ENCODE assay signal across 12 cellular contexts in genomic region chr9:133370680-133371079, GRCh38. TPM values are rescaled to one million over a fixed set of nuclear protein-coding genes. Genes with fewer than 3 reads are reported as not detected.
DNase-seq lines count a peak whose midpoint lies in the region; ATAC-seq and TF ChIP-seq lines count a peak whose summit lies in the region.
"Had no signal": no experiment of that assay in that cellular context is flagged by ENCODE, and none has a peak within 500 bp of the region (broad histone marks: within the 10 kb centered on the region; RNA-seq: fewer than 3 reads in every experiment).

No MANE protein-coding gene starts in this region.

- peaks cover 4 to 5% of the 10 kb centered on the region in 2 donors for H3K36me3 ChIP-seq in body of pancreas (replicated peaks in 1 of 2; ENCODE audit: insufficient read depth in 1 of 2, low read depth in 2 of 2)

- H3K27ac ChIP-seq in body of pancreas: peak overlapping the region in 2 of 4 donors; percentile 66 to 73

- no peaks in the 10 kb centered on the region for H3K27me3 Mint-ChIP-seq in CD14-positive monocyte (ENCODE audit: low read depth in 3 of 3)
- H3K27me3 Mint-ChIP-seq in natural killer cell treated with Interleukin-12 subunit alpha and Interleukin-12 subunit beta and Interleukin-15 and Interleukin-18, amount 100 ng/mL, for 72 hours: no peaks in the 10 kb centered on the region

- peak in 1 of 3 donors; percentile 38 for TF ChIP-seq POLR2A in body of pancreas (IDR thresholded peaks at IDR 0.05)

- H3K4me1 ChIP-seq in body of pancreas: peaks cover 82% of the 10 kb centered on the region

- H3K4me3 ChIP-seq in body of pancreas: no peak overlapping the region

- H3K36me3 Mint-ChIP-seq in CD14-positive monocyte: peaks cover 50 to 70% of the 10 kb centered on the region in 2 donors
- peaks cover 36% of the 10 kb centered on the region for H3K36me3 Mint-ChIP-seq in natural killer cell treated with Interleukin-12 subunit alpha and Interleukin-12 subunit beta and Interleukin-15 and Interleukin-18, amount 100 ng/mL, for 72 hours

- intact Hi-C loops in CD14-positive monocyte (cut with micrococcal nuclease): loop anchor here in 1 of 2 donors (10.0 kb wide), 1 partner anchor 336 kb away; the partner anchor contains the start of gene GTF3C5
- intact Hi-C loops in body of pancreas (cut with DNase I): loop anchor here (5.0 kb wide), 1 partner anchor 52 kb away; the partner anchor contains the start of gene ADAMTS13

- no peaks in the 10 kb centered on the region for H3K9me3 Mint-ChIP-seq in CD14-positive monocyte
- no peaks in the 10 kb centered on the region for H3K9me3 Mint-ChIP-seq in natural killer cell treated with Interleukin-12 subunit alpha and Interleukin-12 subunit beta and Interleukin-15 and Interleukin-18, amount 100 ng/mL, for 72 hours

- peak overlapping the region in 4 of 7 donors; percentile 18 to 89 (median 46) for H3K27ac Mint-ChIP-seq in CD14-positive monocyte
- H3K27ac Mint-ChIP-seq in natural killer cell treated with Interleukin-12 subunit alpha and Interleukin-12 subunit beta and Interleukin-15 and Interleukin-18, amount 100 ng/mL, for 72 hours: peak overlapping the region; percentile 96 to 99

- H3K4me1 Mint-ChIP-seq in CD14-positive monocyte: peaks cover 54% of the 10 kb centered on the region
- peaks cover 59 to 62% of the 10 kb centered on the region in 2 donors for H3K4me1 Mint-ChIP-seq in natural killer cell treated with Interleukin-12 subunit alpha and Interleukin-12 subunit beta and Interleukin-15 and Interleukin-18, amount 100 ng/mL, for 72 hours (ENCODE audit: low read depth in 2 of 2)

- no peak overlapping the region for H3K4me3 Mint-ChIP-seq in CD14-positive monocyte
- peak overlapping the region; percentile 89 for H3K4me3 Mint-ChIP-seq in natural killer cell treated with Interleukin-12 subunit alpha and Interleukin-12 subunit beta and Interleukin-15 and Interleukin-18, amount 100 ng/mL, for 72 hours

- ATAC-seq in body of pancreas: no peak
- peak in 1 of 2 donors; percentile 59 for ATAC-seq in natural killer cell treated with Interleukin-12 subunit alpha and Interleukin-12 subunit beta and Interleukin-15 and Interleukin-18, amount 100 ng/mL, for 72 hours
- ATAC-seq in GM21381 (IDR thresholded peaks at IDR 0.05; ENCODE audit: unreplicated experiment): no peak
- no peak for ATAC-seq in GM21529 (IDR thresholded peaks at IDR 0.05; ENCODE audit: unreplicated experiment)
- ATAC-seq: left ventricle myocardium superior had no signal

- 16 to 27% methylated on average over 5 to 9 of the region's 9 CpGs for WGBS in body of pancreas, 2 donors

- H3K9me3 ChIP-seq in body of pancreas: no peaks in the 10 kb centered on the region

- no peak for DNase-seq in CD14-positive monocyte (ENCODE audit: low spot score)
- peak in 3 of 5 experiments; percentile 26 to 88 (median 75) for DNase-seq in T-helper 2 cell
- DNase-seq in body of pancreas: peak in 3 of 4 donors; percentile 60 to 64 (median 64)
- no peak for DNase-seq in natural killer cell treated with Interleukin-12 subunit alpha and Interleukin-12 subunit beta and Interleukin-15 and Interleukin-18, amount 100 ng/mL, for 72 hours (ENCODE audit: low spot score)
- DNase-seq in KG1 (lab: John Stamatoyannopoulos, UW): no peak
- no peak for DNase-seq in GM20000 (ENCODE audit: low spot score)
- DNase-seq: AML-193, left ventricle myocardium superior, NCI-H2171 treated with DMSO at 0.1 percent for 48 hours had no signal

- H3K27me3 ChIP-seq in body of pancreas: no peaks in the 10 kb centered on the region

- no peak for TF ChIP-seq CTCF in CD14-positive monocyte (IDR thresholded peaks at IDR 0.05)
- TF ChIP-seq CTCF in body of pancreas (IDR thresholded peaks at IDR 0.05): no peak
- TF ChIP-seq CTCF in GM20000 (IDR thresholded peaks at IDR 0.05; ENCODE audit: extremely low read depth, missing control alignments): no peak

RNA-seq across cellular contexts. Expression of gene SURF4, which starts 5.2 kb away (rescaled TPM):
- polyA plus RNA-seq in CD14-positive monocyte: 100 to 1,000 TPM; 157 to 175 TPM
- total RNA-seq in body of pancreas: 100 to 1,000 TPM in 1 of 2 donors, 10 to 100 TPM in 1; 93.9 to 109 TPM
- total RNA-seq in natural killer cell treated with Interleukin-12 subunit alpha and Interleukin-12 subunit beta and Interleukin-15 and Interleukin-18, amount 100 ng/mL, for 72 hours: 100 to 1,000 TPM; 390 to 433 TPM

RNA-seq across cellular contexts. Expression of gene STKLD1, which starts 5.5 kb away (rescaled TPM):
- polyA plus RNA-seq in CD14-positive monocyte: not detected
- not detected for total RNA-seq in body of pancreas
- under 1 TPM in 1 of 2 donors, not detected in 1; 0.19 TPM for total RNA-seq in natural killer cell treated with Interleukin-12 subunit alpha and Interleukin-12 subunit beta and Interleukin-15 and Interleukin-18, amount 100 ng/mL, for 72 hours
- total RNA-seq: HT1080 had no signal

RNA-seq across cellular contexts. Expression of gene SURF2, which starts 14.3 kb away (rescaled TPM):
- 10 to 100 TPM; 17.5 to 24.7 TPM for polyA plus RNA-seq in CD14-positive monocyte
- 10 to 100 TPM; 20.0 to 27.0 TPM for total RNA-seq in body of pancreas
- 10 to 100 TPM; 15.2 to 21.6 TPM for total RNA-seq in natural killer cell treated with Interleukin-12 subunit alpha and Interleukin-12 subunit beta and Interleukin-15 and Interleukin-18, amount 100 ng/mL, for 72 hours

RNA-seq across cellular contexts. Expression of gene SURF1, which starts 14.4 kb away (rescaled TPM):
- polyA plus RNA-seq in CD14-positive monocyte: 100 to 1,000 TPM in 1 of 2 donors, 10 to 100 TPM in 1; 98.4 to 140 TPM
- total RNA-seq in body of pancreas: 10 to 100 TPM; 31.0 to 43.1 TPM
- 10 to 100 TPM; 26.0 to 28.4 TPM for total RNA-seq in natural killer cell treated with Interleukin-12 subunit alpha and Interleukin-12 subunit beta and Interleukin-15 and Interleukin-18, amount 100 ng/mL, for 72 hours

RNA-seq across cellular contexts. Expression of gene RPL7A, which starts 22.7 kb away (rescaled TPM):
- 100 to 1,000 TPM; 390 to 437 TPM for polyA plus RNA-seq in CD14-positive monocyte
- 1,000 to 10,000 TPM; 1,478 to 1,480 TPM for total RNA-seq in body of pancreas
- total RNA-seq in natural killer cell treated with Interleukin-12 subunit alpha and Interleukin-12 subunit beta and Interleukin-15 and Interleukin-18, amount 100 ng/mL, for 72 hours: 1,000 to 10,000 TPM; 1,580 to 1,944 TPM

Comparison
In these comparisons a context has a peak if more than half of its experiments do, and no peak if none do; other contexts are left out.
1. DNase-seq: peak in T-helper 2 cell (3 of 5) and body of pancreas (3 of 4); none in CD14-positive monocyte (single experiment), natural killer cell treated with Interleukin-12 subunit alpha and Interleukin-12 subunit beta and Interleukin-15 and Interleukin-18, amount 100 ng/mL, for 72 hours (single experiment), KG1 (single experiment) and GM20000 (single experiment).